2 cellular contexts compared by ENCODE assay signal in genomic region chr11:17387811-17388210, GRCh38.
TF ChIP-seq lines count a peak whose summit lies in the region.

No MANE protein-coding gene starts in this region.

TF ChIP-seq in SK-N-SH, 30 proteins besides CTCF, POLR2A, EP300 and RAD21 (continued from another document):
- no peak for TF ChIP-seq YY1 (IDR thresholded peaks at IDR 0.05; ENCODE audit: low read depth)
- TF ChIP-seq GABPA (IDR thresholded peaks at IDR 0.05; ENCODE audit: low read depth): no peak
- TF ChIP-seq, protein P1, sequence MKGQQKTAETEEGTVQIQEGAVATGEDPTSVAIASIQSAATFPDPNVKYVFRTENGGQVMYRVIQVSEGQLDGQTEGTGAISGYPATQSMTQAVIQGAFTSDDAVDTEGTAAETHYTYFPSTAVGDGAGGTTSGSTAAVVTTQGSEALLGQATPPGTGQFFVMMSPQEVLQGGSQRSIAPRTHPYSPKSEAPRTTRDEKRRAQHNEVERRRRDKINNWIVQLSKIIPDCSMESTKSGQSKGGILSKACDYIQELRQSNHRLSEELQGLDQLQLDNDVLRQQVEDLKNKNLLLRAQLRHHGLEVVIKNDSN (IDR thresholded peaks at IDR 0.05; ENCODE audit: borderline replicate concordance, low read depth): no peak
- no peak for TF ChIP-seq REST (IDR thresholded peaks at IDR 0.05; ENCODE audit: low read depth, low read length)

TF ChIP-seq in SK-N-SH treated with all-trans-retinoic acid at 6 μM for 48 hours, 23 proteins besides CTCF, POLR2A, EP300 and RAD21 (continued from another document):
- TF ChIP-seq, protein P2, sequence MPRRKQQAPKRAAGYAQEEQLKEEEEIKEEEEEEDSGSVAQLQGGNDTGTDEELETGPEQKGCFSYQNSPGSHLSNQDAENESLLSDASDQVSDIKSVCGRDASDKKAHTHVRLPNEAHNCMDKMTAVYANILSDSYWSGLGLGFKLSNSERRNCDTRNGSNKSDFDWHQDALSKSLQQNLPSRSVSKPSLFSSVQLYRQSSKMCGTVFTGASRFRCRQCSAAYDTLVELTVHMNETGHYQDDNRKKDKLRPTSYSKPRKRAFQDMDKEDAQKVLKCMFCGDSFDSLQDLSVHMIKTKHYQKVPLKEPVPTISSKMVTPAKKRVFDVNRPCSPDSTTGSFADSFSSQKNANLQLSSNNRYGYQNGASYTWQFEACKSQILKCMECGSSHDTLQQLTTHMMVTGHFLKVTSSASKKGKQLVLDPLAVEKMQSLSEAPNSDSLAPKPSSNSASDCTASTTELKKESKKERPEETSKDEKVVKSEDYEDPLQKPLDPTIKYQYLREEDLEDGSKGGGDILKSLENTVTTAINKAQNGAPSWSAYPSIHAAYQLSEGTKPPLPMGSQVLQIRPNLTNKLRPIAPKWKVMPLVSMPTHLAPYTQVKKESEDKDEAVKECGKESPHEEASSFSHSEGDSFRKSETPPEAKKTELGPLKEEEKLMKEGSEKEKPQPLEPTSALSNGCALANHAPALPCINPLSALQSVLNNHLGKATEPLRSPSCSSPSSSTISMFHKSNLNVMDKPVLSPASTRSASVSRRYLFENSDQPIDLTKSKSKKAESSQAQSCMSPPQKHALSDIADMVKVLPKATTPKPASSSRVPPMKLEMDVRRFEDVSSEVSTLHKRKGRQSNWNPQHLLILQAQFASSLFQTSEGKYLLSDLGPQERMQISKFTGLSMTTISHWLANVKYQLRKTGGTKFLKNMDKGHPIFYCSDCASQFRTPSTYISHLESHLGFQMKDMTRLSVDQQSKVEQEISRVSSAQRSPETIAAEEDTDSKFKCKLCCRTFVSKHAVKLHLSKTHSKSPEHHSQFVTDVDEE (CRISPR knock-in tag; IDR thresholded peaks at IDR 0.05): no peak
- no peak for TF ChIP-seq ARNTL (CRISPR knock-in tag; IDR thresholded peaks at IDR 0.05; ENCODE audit: borderline replicate concordance, low read depth)
- TF ChIP-seq ISL1 (CRISPR knock-in tag; IDR thresholded peaks at IDR 0.05): no peak
- TF ChIP-seq ZNF70 (CRISPR knock-in tag; IDR thresholded peaks at IDR 0.05): no peak
- TF ChIP-seq, protein P3, sequence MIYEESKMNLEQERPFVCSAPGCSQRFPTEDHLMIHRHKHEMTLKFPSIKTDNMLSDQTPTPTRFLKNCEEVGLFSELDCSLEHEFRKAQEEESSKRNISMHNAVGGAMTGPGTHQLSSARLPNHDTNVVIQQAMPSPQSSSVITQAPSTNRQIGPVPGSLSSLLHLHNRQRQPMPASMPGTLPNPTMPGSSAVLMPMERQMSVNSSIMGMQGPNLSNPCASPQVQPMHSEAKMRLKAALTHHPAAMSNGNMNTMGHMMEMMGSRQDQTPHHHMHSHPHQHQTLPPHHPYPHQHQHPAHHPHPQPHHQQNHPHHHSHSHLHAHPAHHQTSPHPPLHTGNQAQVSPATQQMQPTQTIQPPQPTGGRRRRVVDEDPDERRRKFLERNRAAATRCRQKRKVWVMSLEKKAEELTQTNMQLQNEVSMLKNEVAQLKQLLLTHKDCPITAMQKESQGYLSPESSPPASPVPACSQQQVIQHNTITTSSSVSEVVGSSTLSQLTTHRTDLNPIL (CRISPR knock-in tag; IDR thresholded peaks at IDR 0.05; ENCODE audit: low read depth): no peak
- TF ChIP-seq BACH2 (CRISPR knock-in tag; IDR thresholded peaks at IDR 0.05; ENCODE audit: borderline replicate concordance): no peak
- no peak for TF ChIP-seq POU6F1 (CRISPR knock-in tag; IDR thresholded peaks at IDR 0.05; ENCODE audit: borderline replicate concordance, low read depth)
- TF ChIP-seq CSDC2 (CRISPR knock-in tag; IDR thresholded peaks at IDR 0.05): no peak
TF ChIP-seq in SK-N-SH treated with all-trans-retinoic acid at 6 μM for 48 hours: peak in this region for 0.
